Comparison of ENCODE assay signal across 15 cellular contexts in the genomic region with DNA sequence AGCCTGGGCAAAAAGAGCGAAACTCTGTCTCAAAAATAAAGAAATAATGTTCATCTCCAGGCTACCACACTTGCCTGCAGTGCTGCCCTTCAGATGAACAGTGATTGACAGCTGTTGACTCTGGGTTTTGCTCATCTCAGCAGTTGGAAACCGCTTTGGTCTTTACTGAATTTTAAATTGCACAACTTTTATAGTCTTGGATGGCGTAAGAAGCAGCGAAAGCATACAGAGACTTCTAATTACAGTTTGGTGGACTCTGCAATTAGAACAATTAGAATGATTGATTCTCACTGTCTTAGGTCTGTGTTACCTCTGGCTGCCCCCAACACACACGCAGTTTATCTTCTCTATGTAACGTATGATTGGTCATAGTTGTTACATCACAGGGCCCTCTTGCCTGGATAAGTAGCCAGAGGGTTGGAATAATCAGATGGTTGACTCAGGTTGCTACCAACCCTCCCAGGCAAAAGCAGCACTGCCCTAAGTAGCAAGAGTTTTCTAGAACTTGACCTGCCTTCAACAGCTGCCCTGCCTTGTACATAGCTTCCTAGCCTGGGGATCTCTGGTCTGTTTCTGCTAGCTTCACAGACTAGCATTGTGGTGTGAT. TPM values are rescaled to one million over a fixed set of nuclear protein-coding genes. Genes with fewer than 3 reads are reported as not detected.
DNase-seq lines count a peak whose midpoint lies in the region; TF ChIP-seq lines count a peak whose summit lies in the region.
"Had no signal": no experiment of that assay in that cellular context is flagged by ENCODE, and none has a peak within 500 bp of the region (broad histone marks: within the 10 kb centered on the region; RNA-seq: fewer than 3 reads in every experiment).

No MANE protein-coding gene starts in this region.

- H3K36me3 Mint-ChIP-seq in T-helper 2 cell treated with Interferon-gamma antibody and Interleukin-4, amounts not matched to agents 5 μg/mL and 100 μg/mL, for 36 hours (ENCODE audit: low read depth), result peaks cover 32% of the 10 kb centered on the region
- H3K36me3 Mint-ChIP-seq in activated naive CD8-positive, alpha-beta T cell, result peaks cover 8% of the 10 kb centered on the region
- peaks cover 10% of the 10 kb centered on the region for H3K36me3 Mint-ChIP-seq in nephron (ENCODE audit: low read depth)

- H3K36me3 ChIP-seq in MG63, result peaks cover 32% of the 10 kb centered on the region

- H3K9me3 Mint-ChIP-seq in T-helper 2 cell treated with Interferon-gamma antibody and Interleukin-4, amounts not matched to agents 5 μg/mL and 100 μg/mL, for 36 hours, result no peaks in the 10 kb centered on the region
- H3K9me3 Mint-ChIP-seq in activated naive CD8-positive, alpha-beta T cell (ENCODE audit: low read depth), result no peaks in the 10 kb centered on the region
- no peaks in the 10 kb centered on the region for H3K9me3 Mint-ChIP-seq in nephron

- H3K27ac Mint-ChIP-seq in T-helper 2 cell treated with Interferon-gamma antibody and Interleukin-4, amounts not matched to agents 5 μg/mL and 100 μg/mL, for 36 hours, result peak overlapping the region; percentile 56
- H3K27ac Mint-ChIP-seq in activated naive CD8-positive, alpha-beta T cell, result peak overlapping the region; percentile 16
- no peak overlapping the region for H3K27ac Mint-ChIP-seq in nephron

- H3K27me3 Mint-ChIP-seq in T-helper 2 cell treated with Interferon-gamma antibody and Interleukin-4, amounts not matched to agents 5 μg/mL and 100 μg/mL, for 36 hours (ENCODE audit: low read depth), result no peaks in the 10 kb centered on the region
- H3K27me3 Mint-ChIP-seq in activated naive CD8-positive, alpha-beta T cell, result no peaks in the 10 kb centered on the region
- H3K27me3 Mint-ChIP-seq in nephron (ENCODE audit: low read depth), result no peaks in the 10 kb centered on the region

- H3K4me3 ChIP-seq in NB4 (ENCODE audit: low read depth, low read length) (peak overlapping the region; percentile 83), MG63 (no peak overlapping the region)

- DNase-seq in T-helper 2 cell treated with Interferon-gamma antibody and Interleukin-4, amounts not matched to agents 5 μg/mL and 100 μg/mL, for 36 hours (ENCODE audit: low spot score), result no peak
- DNase-seq in T-helper 2 cell (no peak), NB4 (ENCODE audit: low read depth) (peak; percentile 85), SK-N-DZ (ENCODE audit: low spot score) (no peak), C1 segment of cervical spinal cord (lab: John Stamatoyannopoulos, UW) (no peak), MG63 (no peak)
- DNase-seq: aorta; DMS79; head of caudate nucleus; left lung; occipital lobe; stimulated activated CD4-positive, alpha-beta T cell treated with anti-CD3 and anti-CD28 coated beads, Interleukin-12 subunit alpha, Interleukin-12 subunit beta, amount 100 ng/mL, for 4 hours; upper lobe of left lung had no signal

- peak overlapping the region; percentile 96 for H3K4me3 Mint-ChIP-seq in T-helper 2 cell treated with Interferon-gamma antibody and Interleukin-4, amounts not matched to agents 5 μg/mL and 100 μg/mL, for 36 hours
- H3K4me3 Mint-ChIP-seq in activated naive CD8-positive, alpha-beta T cell, result peak overlapping the region; percentile 74
- H3K4me3 Mint-ChIP-seq in nephron, result peak overlapping the region; percentile 63 to 81 (median 66)

- H3K27me3 ChIP-seq in MG63, result no peaks in the 10 kb centered on the region
- H3K27me3 ChIP-seq: left lung, upper lobe of left lung had no signal

- TF ChIP-seq CTCF in NB4 (IDR thresholded peaks at IDR 0.05; ENCODE audit: low read depth, low read length) (no peak), nephron (IDR thresholded peaks at IDR 0.05; ENCODE audit: unreplicated experiment in 3 of 3) (no peak)

- H3K4me1 Mint-ChIP-seq in T-helper 2 cell treated with Interferon-gamma antibody and Interleukin-4, amounts not matched to agents 5 μg/mL and 100 μg/mL, for 36 hours (ENCODE audit: low read depth), result peaks cover 52% of the 10 kb centered on the region
- H3K4me1 Mint-ChIP-seq in activated naive CD8-positive, alpha-beta T cell (ENCODE audit: low read depth), result peaks cover 70% of the 10 kb centered on the region
- H3K4me1 Mint-ChIP-seq in nephron, result peaks cover 26% of the 10 kb centered on the region

- H3K9me3 ChIP-seq in MG63, result no peaks in the 10 kb centered on the region
- H3K9me3 ChIP-seq: left lung, upper lobe of left lung had no signal

- TF ChIP-seq POLR2A in NB4 (IDR thresholded peaks at IDR 0.05; ENCODE audit: extremely low read depth, insufficient read length), result no peak

RNA-seq across cellular contexts. Expression of a gene that starts 1.8 kb away (rescaled TPM):
- 71.2 and 88.7 TPM in 2 replicates for polyA plus RNA-seq in SK-N-DZ (2014; cell fraction: cytosol; rRNA removed)
- 564 and 609 TPM in 2 replicates for polyA plus RNA-seq in SK-N-DZ (2014; cell fraction: nucleus; rRNA removed)
- total RNA-seq in MG63 (2014; rRNA removed; shearing (Covaris generic); ENCODE audit: low replicate concordance), result 46.8 and 51.6 TPM in 2 replicates

RNA-seq across cellular contexts. Expression of a gene that starts 29.6 kb away (rescaled TPM):
- 25.8 and 39.1 TPM in 2 replicates for polyA plus RNA-seq in SK-N-DZ (2014; cell fraction: cytosol; rRNA removed)
- 15.7 and 16.5 TPM in 2 replicates for polyA plus RNA-seq in SK-N-DZ (2014; cell fraction: nucleus; rRNA removed)
- total RNA-seq in MG63 (2014; rRNA removed; shearing (Covaris generic); ENCODE audit: low replicate concordance), result 110 and 150 TPM in 2 replicates

RNA-seq across cellular contexts. Expression of a gene that starts 40.9 kb away (rescaled TPM):
- polyA plus RNA-seq in SK-N-DZ (2014; cell fraction: cytosol; rRNA removed), result 0.08 and 0.16 TPM in 2 replicates
- polyA plus RNA-seq in SK-N-DZ (2014; cell fraction: nucleus; rRNA removed), result 0.30 TPM in 2 replicates
- total RNA-seq in MG63 (2014; rRNA removed; shearing (Covaris generic); ENCODE audit: low replicate concordance), result not detected in 2 replicates

Comparison
In these comparisons a context has a peak if more than half of its experiments do, and no peak if none do; other contexts are left out.
1. H3K27ac Mint-ChIP-seq: peak in T-helper 2 cell treated with Interferon-gamma antibody and Interleukin-4, amounts not matched to agents 5 μg/mL and 100 μg/mL, for 36 hours (single experiment) and activated naive CD8-positive, alpha-beta T cell (single experiment); none in nephron (0 of 3).
2. Peak in every context shown above with its lines, with median percentiles within 50 percentile points of each other: H3K4me3 Mint-ChIP-seq.